In the genomic region with DNA sequence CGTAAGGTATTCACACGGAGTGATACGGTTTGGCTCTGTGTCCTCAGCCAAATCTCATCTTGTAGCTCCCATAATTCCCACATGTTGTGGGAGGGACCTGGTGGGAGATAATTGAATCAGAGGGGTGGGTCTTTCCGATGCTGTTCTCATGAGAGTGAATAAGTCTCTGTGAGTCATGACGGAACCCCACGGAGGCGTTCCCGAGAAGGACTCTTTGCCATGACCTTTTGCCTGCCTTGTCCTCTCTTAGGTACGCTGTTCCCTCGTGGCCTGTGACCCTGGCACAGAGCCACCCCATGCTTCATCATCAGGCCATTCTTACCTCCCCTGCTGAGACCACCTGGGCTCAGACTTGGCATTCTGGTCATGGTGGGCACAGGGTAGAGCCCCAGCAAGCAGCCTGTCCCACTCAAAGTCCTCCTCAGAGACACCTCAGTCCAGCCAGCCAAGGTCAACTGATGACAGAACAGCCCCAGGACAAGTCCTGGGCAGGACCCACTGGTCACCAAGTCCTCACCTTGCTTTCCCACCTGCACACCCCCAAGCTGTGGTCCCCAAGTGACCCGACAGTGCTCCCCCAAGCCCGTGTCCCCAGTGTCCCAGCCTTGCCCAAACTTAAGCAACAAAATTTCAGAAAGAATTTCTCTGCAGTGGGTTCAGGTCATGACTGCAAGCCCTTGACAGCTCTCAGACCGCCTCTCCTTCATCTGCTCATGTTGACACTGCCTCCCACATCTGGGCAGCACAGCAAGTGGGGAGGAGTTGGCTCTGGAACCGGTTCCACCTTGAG, we compare ENCODE assay signal across 16 cellular contexts.
DNase-seq lines count a peak whose midpoint lies in the region; ATAC-seq and TF ChIP-seq lines count a peak whose summit lies in the region.
"Had no signal": no experiment of that assay in that cellular context is flagged by ENCODE, and none has a peak within 500 bp of the region (broad histone marks: within the 10 kb centered on the region; RNA-seq: fewer than 3 reads in every experiment).

No MANE protein-coding gene starts in this region.

- no peak overlapping the region for H3K4me3 Mint-ChIP-seq in chondrocyte (ENCODE audit: unreplicated experiment)
- no peak overlapping the region for H3K4me3 Mint-ChIP-seq in stimulated activated memory B cell treated with anti-CD40 and anti-IgM and Interleukin-4, amounts not matched to agents 10 μg/mL and 1 μg/mL and 100 μg/mL, for 72 hours
- H3K4me3 Mint-ChIP-seq: B cell; CD4-positive, CD25-positive, alpha-beta regulatory T cell; CD8-positive, alpha-beta memory T cell; HFFc6 had no signal

- intact Hi-C loops in cardiac septum (cut with DNase I), result no loop called here
- intact Hi-C loops in left ventricle myocardium superior (cut with micrococcal nuclease), result no loop called here

- DNase-seq in cardiac septum (ENCODE audit: low spot score) (peak; percentile 36), left ventricle myocardium superior (no peak), chondrocyte (ENCODE audit: low spot score) (peak; percentile 54), mesenteric fat pad (ENCODE audit: low spot score) (peak; percentile 75)
- DNase-seq in stimulated activated CD4-positive, alpha-beta T cell treated with anti-CD3 and anti-CD28 coated beads, Interleukin-4, amount 100 ng/mL, for 4 hours, result no peak
- DNase-seq: C1 segment of cervical spinal cord; CD4-positive, CD25-positive, alpha-beta regulatory T cell; CD8-positive, alpha-beta memory T cell; COR-L47; GDM1; GM23248; HCEC 1CT; HFFc6; IMR-90 had no signal

- no peaks in the 10 kb centered on the region for H3K9me3 Mint-ChIP-seq in chondrocyte (ENCODE audit: low read depth)
- H3K9me3 Mint-ChIP-seq in stimulated activated memory B cell treated with anti-CD40 and anti-IgM and Interleukin-4, amounts not matched to agents 10 μg/mL and 1 μg/mL and 100 μg/mL, for 72 hours, result no peaks in the 10 kb centered on the region
- H3K9me3 Mint-ChIP-seq: CD8-positive, alpha-beta memory T cell; HFFc6 had no signal

- no peak for ATAC-seq in left ventricle myocardium superior
- ATAC-seq in stimulated activated memory B cell treated with anti-CD40 and anti-IgM and Interleukin-4, amounts not matched to agents 10 μg/mL and 1 μg/mL and 100 μg/mL, for 72 hours, result no peak

- TF ChIP-seq CTCF in chondrocyte (IDR thresholded peaks at IDR 0.05), result no peak

- H3K27ac Mint-ChIP-seq in chondrocyte (ENCODE audit: unreplicated experiment), result no peak overlapping the region
- H3K27ac Mint-ChIP-seq in stimulated activated memory B cell treated with anti-CD40 and anti-IgM and Interleukin-4, amounts not matched to agents 10 μg/mL and 1 μg/mL and 100 μg/mL, for 72 hours, result no peak overlapping the region
- H3K27ac Mint-ChIP-seq: B cell; CD4-positive, CD25-positive, alpha-beta regulatory T cell; CD8-positive, alpha-beta memory T cell; HFFc6 had no signal

- peaks cover 53% of the 10 kb centered on the region for H3K27me3 Mint-ChIP-seq in chondrocyte (ENCODE audit: low read depth)
- H3K27me3 Mint-ChIP-seq in stimulated activated memory B cell treated with anti-CD40 and anti-IgM and Interleukin-4, amounts not matched to agents 10 μg/mL and 1 μg/mL and 100 μg/mL, for 72 hours, result peaks cover 38% of the 10 kb centered on the region

- H3K36me3 Mint-ChIP-seq in chondrocyte (ENCODE audit: low read depth), result no peaks in the 10 kb centered on the region
- H3K36me3 Mint-ChIP-seq in stimulated activated memory B cell treated with anti-CD40 and anti-IgM and Interleukin-4, amounts not matched to agents 10 μg/mL and 1 μg/mL and 100 μg/mL, for 72 hours, result no peaks in the 10 kb centered on the region
- H3K36me3 Mint-ChIP-seq: CD4-positive, CD25-positive, alpha-beta regulatory T cell; CD8-positive, alpha-beta memory T cell had no signal

- H3K4me1 Mint-ChIP-seq in chondrocyte (ENCODE audit: low read depth), result no peaks in the 10 kb centered on the region
- no peaks in the 10 kb centered on the region for H3K4me1 Mint-ChIP-seq in stimulated activated memory B cell treated with anti-CD40 and anti-IgM and Interleukin-4, amounts not matched to agents 10 μg/mL and 1 μg/mL and 100 μg/mL, for 72 hours
- H3K4me1 Mint-ChIP-seq: B cell; CD4-positive, CD25-positive, alpha-beta regulatory T cell; CD8-positive, alpha-beta memory T cell had no signal

Comparison
In these comparisons a context has a peak if more than half of its experiments do, and no peak if none do; other contexts are left out.
1. DNase-seq: peak in cardiac septum (single experiment), chondrocyte (single experiment) and mesenteric fat pad (single experiment); none in left ventricle myocardium superior (single experiment) and stimulated activated CD4-positive, alpha-beta T cell treated with anti-CD3 and anti-CD28 coated beads, Interleukin-4, amount 100 ng/mL, for 4 hours (0 of 2).